In genomic region chr3:45948409-45948808, GRCh38 we compare ENCODE assay signal across 16 cellular contexts. TPM values are rescaled to one million over a fixed set of nuclear protein-coding genes. Genes with fewer than 3 reads are reported as not detected.
DNase-seq lines count a peak whose midpoint lies in the region; ATAC-seq and TF ChIP-seq lines count a peak whose summit lies in the region.
"Had no signal": no experiment of that assay in that cellular context is flagged by ENCODE, and none has a peak within 500 bp of the region (broad histone marks: within the 10 kb centered on the region; RNA-seq: fewer than 3 reads in every experiment).

No MANE protein-coding gene starts in this region.

- H3K27me3 ChIP-seq in left lung, result no peaks in the 10 kb centered on the region
- H3K27me3 ChIP-seq in breast epithelium, result no peaks in the 10 kb centered on the region
- H3K27me3 ChIP-seq: right atrium auricular region had no signal

- H3K9me3 ChIP-seq in left lung (no peaks in the 10 kb centered on the region), breast epithelium (no peaks in the 10 kb centered on the region)
- H3K9me3 ChIP-seq: right atrium auricular region had no signal

- H3K4me1 ChIP-seq in left lung, result peaks cover 0 to 2% of the 10 kb centered on the region in 2 donors
- no peaks in the 10 kb centered on the region for H3K4me1 ChIP-seq in breast epithelium
- H3K4me1 ChIP-seq: right atrium auricular region had no signal

- TF ChIP-seq CTCF in AG09319 (IDR thresholded peaks at IDR 0.05; ENCODE audit: low read depth, low read length), result no peak
- TF ChIP-seq CTCF in left lung (IDR thresholded peaks at IDR 0.05), result no peak
- TF ChIP-seq CTCF in breast epithelium (IDR thresholded peaks at IDR 0.05), result no peak

- peaks cover 81% of the 10 kb centered on the region for H3K4me1 Mint-ChIP-seq in activated T-helper 2 cell treated with anti-CD3 and anti-CD28 coated beads, Interferon-gamma antibody, Interleukin-2, Interleukin-4, amounts not matched to agents 10 μg/mL and 5 μg/mL and 100 μg/mL, durations not matched to agents 14 hours and 24 hours and 36 hours (ENCODE audit: low read depth)
- H3K4me1 Mint-ChIP-seq: nephron progenitor cell had no signal

- H3K4me3 ChIP-seq in left lung (no peak overlapping the region), breast epithelium (no peak overlapping the region)
- H3K4me3 ChIP-seq: right atrium auricular region had no signal

- H3K4me3 Mint-ChIP-seq in activated T-helper 2 cell treated with anti-CD3 and anti-CD28 coated beads, Interferon-gamma antibody, Interleukin-2, Interleukin-4, amounts not matched to agents 10 μg/mL and 5 μg/mL and 100 μg/mL, durations not matched to agents 14 hours and 24 hours and 36 hours (ENCODE audit: low read depth), result no peak overlapping the region
- H3K4me3 Mint-ChIP-seq: nephron progenitor cell had no signal

- H3K27ac Mint-ChIP-seq in activated T-helper 2 cell treated with anti-CD3 and anti-CD28 coated beads, Interferon-gamma antibody, Interleukin-2, Interleukin-4, amounts not matched to agents 10 μg/mL and 5 μg/mL and 100 μg/mL, durations not matched to agents 14 hours and 24 hours and 36 hours, result peak overlapping the region; percentile 57
- H3K27ac Mint-ChIP-seq: nephron progenitor cell had no signal

- ATAC-seq in left lung (peak; percentile 37), GM19023 (IDR thresholded peaks at IDR 0.05; ENCODE audit: unreplicated experiment) (no peak), GM18505 (IDR thresholded peaks at IDR 0.05; ENCODE audit: unreplicated experiment) (no peak), GM18498 (IDR thresholded peaks at IDR 0.05; ENCODE audit: unreplicated experiment) (no peak)

- H3K27ac ChIP-seq in left lung, result no peak overlapping the region
- H3K27ac ChIP-seq in breast epithelium, result no peak overlapping the region

- no peaks in the 10 kb centered on the region for H3K9me3 Mint-ChIP-seq in activated T-helper 2 cell treated with anti-CD3 and anti-CD28 coated beads, Interferon-gamma antibody, Interleukin-2, Interleukin-4, amounts not matched to agents 10 μg/mL and 5 μg/mL and 100 μg/mL, durations not matched to agents 14 hours and 24 hours and 36 hours
- H3K9me3 Mint-ChIP-seq: nephron progenitor cell had no signal

- peaks cover 94% of the 10 kb centered on the region for H3K36me3 Mint-ChIP-seq in activated T-helper 2 cell treated with anti-CD3 and anti-CD28 coated beads, Interferon-gamma antibody, Interleukin-2, Interleukin-4, amounts not matched to agents 10 μg/mL and 5 μg/mL and 100 μg/mL, durations not matched to agents 14 hours and 24 hours and 36 hours (ENCODE audit: low read depth)

- H3K36me3 ChIP-seq in left lung (peaks cover 0 to 86% of the 10 kb centered on the region in 2 donors), breast epithelium (peaks cover 13% of the 10 kb centered on the region)

- DNase-seq in AG09319 (ENCODE audit: extremely low read depth, low read depth) (peak; percentile 78), GM04503 (ENCODE audit: low read depth) (peak; percentile 97), left lung (no peak), breast epithelium (ENCODE audit: low spot score in 2 of 2) (no peak)
- DNase-seq in activated T-helper 2 cell treated with anti-CD3 and anti-CD28 coated beads, Interferon-gamma antibody, Interleukin-2, Interleukin-4, amounts not matched to agents 10 μg/mL and 5 μg/mL and 100 μg/mL, durations not matched to agents 14 hours and 24 hours and 36 hours (ENCODE audit: low spot score), result no peak
- DNase-seq: activated CD4-positive, alpha-beta T cell treated with anti-CD3 and anti-CD28 coated beads for 4 hours; hypothalamus; left ventricle myocardium superior; NCI-H1092 treated with DMSO at 0.1 percent for 48 hours; nephron progenitor cell; stimulated activated CD4-positive, alpha-beta T cell treated with anti-CD3 and anti-CD28 coated beads, Interleukin-4, amount 100 ng/mL, for 24 hours; stimulated activated naive CD4-positive, alpha-beta T cell had no signal

- TF ChIP-seq POLR2A in breast epithelium (IDR thresholded peaks at IDR 0.05) (no peak), GM18505 (IDR thresholded peaks at IDR 0.05; ENCODE audit: borderline replicate concordance, extremely low read depth, insufficient read depth, insufficient read length) (no peak)

- no peaks in the 10 kb centered on the region for H3K27me3 Mint-ChIP-seq in activated T-helper 2 cell treated with anti-CD3 and anti-CD28 coated beads, Interferon-gamma antibody, Interleukin-2, Interleukin-4, amounts not matched to agents 10 μg/mL and 5 μg/mL and 100 μg/mL, durations not matched to agents 14 hours and 24 hours and 36 hours (ENCODE audit: low read depth)

- intact Hi-C loops in activated T-helper 2 cell treated with anti-CD3 and anti-CD28 coated beads, Interferon-gamma antibody, Interleukin-2, Interleukin-4, amounts not matched to agents 10 μg/mL and 5 μg/mL and 100 μg/mL, durations not matched to agents 14 hours and 24 hours and 36 hours (cut with micrococcal nuclease), result loop anchor here (10.0 kb wide), 1 partner anchor 336 kb away; no protein-coding TSS in a partner anchor
- intact Hi-C loops in left lung (cut with DNase I) (no loop called here), breast epithelium (cut with DNase I; ENCODE audit: low total_unique reads) (no loop called here)

RNA-seq across cellular contexts. Expression of gene CXCR6, which starts 5.1 kb away (rescaled TPM):
- total RNA-seq in activated T-helper 2 cell treated with anti-CD3 and anti-CD28 coated beads, Interferon-gamma antibody, Interleukin-2, Interleukin-4, amounts not matched to agents 10 μg/mL and 5 μg/mL and 100 μg/mL, durations not matched to agents 14 hours and 24 hours and 36 hours, result 9.3 and 10.7 TPM in 2 replicates
- 1 to 10 TPM in 1 of 2 donors, under 1 TPM in 1; 0.96 to 4.1 TPM for total RNA-seq in left lung
- total RNA-seq in breast epithelium, result 1 to 10 TPM in 2 of 3 donors, under 1 TPM in 1; 0.64 to 4.5 (median 4.3) TPM

RNA-seq across cellular contexts. Expression of gene FYCO1, which starts 47.2 kb away (rescaled TPM):
- 19.6 and 20.2 TPM in 2 replicates for total RNA-seq in activated T-helper 2 cell treated with anti-CD3 and anti-CD28 coated beads, Interferon-gamma antibody, Interleukin-2, Interleukin-4, amounts not matched to agents 10 μg/mL and 5 μg/mL and 100 μg/mL, durations not matched to agents 14 hours and 24 hours and 36 hours
- total RNA-seq in left lung (10 to 100 TPM; 33.6 to 42.7 TPM), breast epithelium (10 to 100 TPM; 40.7 to 48.2 (median 44.6) TPM)

Comparison
In these comparisons a context has a peak if more than half of its experiments do, and no peak if none do; other contexts are left out.
1. DNase-seq: peak in AG09319 (single experiment) and GM04503 (single experiment); none in activated T-helper 2 cell treated with anti-CD3 and anti-CD28 coated beads, Interferon-gamma antibody, Interleukin-2, Interleukin-4, amounts not matched to agents 10 μg/mL and 5 μg/mL and 100 μg/mL, durations not matched to agents 14 hours and 24 hours and 36 hours (single experiment), left lung (0 of 2) and breast epithelium (0 of 2).